Comparison of ENCODE assay signal across 8 cellular contexts in genomic region chr17:62471380-62471880, GRCh38. TPM values are rescaled to one million over a fixed set of nuclear protein-coding genes. Genes with fewer than 3 reads are reported as not detected.
DNase-seq lines count a peak whose midpoint lies in the region; ATAC-seq, FAIRE-seq and TF ChIP-seq lines count a peak whose summit lies in the region.
"Not testable (repeated sequence)": the region's sequence is repeated elsewhere in the genome, so short reads cannot be mapped to it uniquely, and the experiment has no call there.

No MANE protein-coding gene starts in this region.

- CTCF ChIA-PET in A549 (lab: Yijun Ruan, JAX); Panc1 (lab: Charles Lee); WTC11 (lab: Charles Lee): not testable (repeated sequence)

- POLR2A ChIA-PET in A549 (lab: Yijun Ruan, JAX); Panc1 (lab: Charles Lee); WTC11 (lab: Charles Lee): not testable (repeated sequence)

- H3K4me2 ChIP-seq in A549, result not testable (repeated sequence)

- not testable (repeated sequence) for H3K27me3 ChIP-seq in Panc1 (ENCODE audit: control insufficient read depth, insufficient read depth, low read length); mucosa of rectum (ENCODE audit: control insufficient read depth in 2 of 2, insufficient read depth in 2 of 2, low read length in 2 of 2); small intestine (ENCODE audit: control insufficient read depth in 2 of 2, insufficient read depth in 2 of 2, low read length in 2 of 2)

- H3K9me3 ChIP-seq in A549; Panc1 (ENCODE audit: control insufficient read depth, insufficient read depth, low read depth, low read length); mucosa of rectum (ENCODE audit: control insufficient read depth in 2 of 2, low read length in 2 of 2); small intestine (ENCODE audit: control insufficient read depth, low read depth): not testable (repeated sequence)

- not testable (repeated sequence) for H3K27ac ChIP-seq in A549
- H3K27ac ChIP-seq in Panc1 (ENCODE audit: low read length) (0 out of 2 replicates have a peak overlapping the region, but pooled peaks have one; percentile 29), mucosa of rectum (ENCODE audit: low read depth in 2 of 2, low read length in 2 of 2) (peak overlapping the region; percentile 76 to 82), small intestine (ENCODE audit: low read depth in 1 of 2, low read length in 1 of 2) (peak overlapping the region; percentile 60 to 84)

- not testable (repeated sequence) for H3K9ac ChIP-seq in mucosa of rectum (ENCODE audit: low read depth in 1 of 2, low read length in 2 of 2)

- not testable (repeated sequence) for H3K36me3 ChIP-seq in Panc1 (ENCODE audit: control insufficient read depth, insufficient read depth, low read length); mucosa of rectum (ENCODE audit: control insufficient read depth in 2 of 2, insufficient read depth in 2 of 2, low read length in 2 of 2); small intestine (ENCODE audit: control insufficient read depth in 2 of 2, insufficient read depth in 2 of 2, low read length in 2 of 2)

- TF ChIP-seq RAD21 in A549 (conservative IDR thresholded peaks at IDR 0.05 in 1 of 2, IDR thresholded peaks at IDR 0.05 in 1 of 2), result not testable (repeated sequence)

- not testable (repeated sequence) for BruUV-seq in Panc1 (replicated peaks; lab: Mats Ljungman, UMichigan)

- peak overlapping the region; percentile 74; the same call in 1 of the 2 replicates for H3K27ac Mint-ChIP-seq in WTC11

- H3K27me3 Mint-ChIP-seq in WTC11 (ENCODE audit: low read depth), result not testable (repeated sequence)

- H3K4me3 ChIP-seq in A549; Panc1 (ENCODE audit: low read depth in 2 of 2, low read length in 2 of 2); epithelial cell of proximal tubule (ENCODE audit: low read depth, low read length); mucosa of rectum (ENCODE audit: low read length in 2 of 2); small intestine (ENCODE audit: low read depth in 1 of 2, low read length in 2 of 2): not testable (repeated sequence)

- not testable (repeated sequence) for FAIRE-seq in A549 (lab: Jason Lieb, UNC); small intestine (lab: Jason Lieb, UNC)

- not testable (repeated sequence) for DNase-seq in A549 (ENCODE audit: low read depth in 1 of 2, low spot score in 1 of 2); Panc1 (ENCODE audit: low read depth, low spot score); WTC11 (ENCODE audit: low spot score)
- peak; percentile 14 for DNase-seq in DMS53 (lab: John Stamatoyannopoulos, UW)
- DNase-seq in MV-4-11 (lab: John Stamatoyannopoulos, UW), result peak; percentile 5
- DNase-seq in epithelial cell of proximal tubule (ENCODE audit: low read depth), result peak; percentile 16
- DNase-seq in small intestine, result peak; percentile 77

- TF ChIP-seq EP300 in A549 (IDR thresholded peaks at IDR 0.05), result not testable (repeated sequence)

- not testable (repeated sequence) for TF ChIP-seq POLR2A in A549 (IDR thresholded peaks at IDR 0.05; ENCODE audit: low read length)

- H3K4me1 ChIP-seq in A549 (peaks cover 26% of the 10 kb centered on the region), Panc1 (ENCODE audit: control insufficient read depth, insufficient read depth, low read length) (peaks cover 23% of the 10 kb centered on the region)
- not testable (repeated sequence) for H3K4me1 ChIP-seq in mucosa of rectum (ENCODE audit: control insufficient read depth in 2 of 2, insufficient read depth in 2 of 2, low read length in 2 of 2); small intestine (ENCODE audit: control insufficient read depth in 2 of 2, insufficient read depth in 1 of 2, low read depth in 1 of 2, low read length in 1 of 2)

- peaks cover 19% of the 10 kb centered on the region for H3K4me1 Mint-ChIP-seq in WTC11

- ATAC-seq in A549, result peak; percentile 26 to 36; a peak in 5 of 6 replicates
- ATAC-seq in Panc1, result peak; percentile 55
- ATAC-seq in WTC11, result not testable (repeated sequence)

- TF ChIP-seq CTCF in A549 (IDR thresholded peaks at IDR 0.05); Panc1 (IDR thresholded peaks at IDR 0.05); WTC11 (IDR thresholded peaks at IDR 0.05); epithelial cell of proximal tubule (conservative IDR thresholded peaks at IDR 0.05; ENCODE audit: low read depth, low read length): not testable (repeated sequence)

- not testable (repeated sequence) for H3K36me3 Mint-ChIP-seq in WTC11

- 94% methylated on average over 9 of the region's 9 CpGs for WGBS in A549 (ENCODE audit: missing lambda C conversion rate)
- 18 to 53% (median 46%) methylated on average over 7 to 9 of the region's 9 CpGs for WGBS in small intestine, 3 donors

- not testable (repeated sequence) for H3K9me3 Mint-ChIP-seq in WTC11

- intact Hi-C loops in Panc1 (cut with micrococcal nuclease; ENCODE audit: unreplicated experiment), result not testable (repeated sequence)

- H3K4me3 Mint-ChIP-seq in WTC11, result not testable (repeated sequence)

- in situ Hi-C loops in Panc1 (cut with HindIII; ENCODE audit: low pct_unique_long_range_greater_than_20kb, low sequenced_read_pairs), result not testable (repeated sequence)

RNA-seq across cellular contexts. Expression of gene TLK2, which starts 7.2 kb away (rescaled TPM):
- polyA plus RNA-seq in A549 (2011; rRNA removed), result 68.7 and 68.8 TPM in 2 replicates
- 28.3 and 31.7 TPM in 2 replicates for polyA plus RNA-seq in A549 (2012; cell fraction: cytosol; rRNA removed)
- 19.0 and 25.8 TPM in 2 replicates for polyA plus RNA-seq in A549 (2012; cell fraction: nucleus; rRNA removed)
- 26.7 to 33.0 TPM (median 30.4 TPM) in 3 replicates for polyA plus RNA-seq in A549 (2017; fragmentation: RNase III; extraction: RNeasy Plus Mini Kit Qiagen cat#74134 plus additional on column Dnase treatment)
- 121 and 153 TPM in 2 replicates for polyA minus RNA-seq in A549 (2011; rRNA and poly(A)+ RNA removed)
- 54.6 TPM for total RNA-seq in Panc1 (2021; ENCODE audit: unreplicated experiment)
- polyA plus RNA-seq in Panc1 (2012; ENCODE audit: insufficient read length), result 44.0 TPM
- total RNA-seq in WTC11 (2021), result 38.0 to 42.9 TPM (median 39.4 TPM) in 3 replicates
- 27.4 and 27.6 TPM in 2 replicates for total RNA-seq in epithelial cell of proximal tubule
- 10 to 100 TPM; 13.0 to 18.6 (median 13.9) TPM for polyA plus RNA-seq in small intestine

RNA-seq across cellular contexts. Expression of gene METTL2A, which starts 47.7 kb away (rescaled TPM):
- polyA plus RNA-seq in A549 (2011; rRNA removed) (33.3 and 38.2 TPM in 2 replicates), A549 (2017; fragmentation: RNase III; extraction: RNeasy Plus Mini Kit Qiagen cat#74134 plus additional on column Dnase treatment) (22.8 to 25.0 TPM (median 23.5 TPM) in 3 replicates), small intestine (10 to 100 TPM in 1 of 3 donors, 1 to 10 TPM in 2; 6.5 to 16.9 (median 6.7) TPM)
- 15.3 and 16.6 TPM in 2 replicates for polyA plus RNA-seq in A549 (2012; cell fraction: cytosol; rRNA removed)
- polyA plus RNA-seq in A549 (2012; cell fraction: nucleus; rRNA removed), result 7.3 and 9.5 TPM in 2 replicates
- 16.6 and 19.1 TPM in 2 replicates for polyA minus RNA-seq in A549 (2011; rRNA and poly(A)+ RNA removed)
- total RNA-seq in Panc1 (2021; ENCODE audit: unreplicated experiment) (34.2 TPM), WTC11 (2021) (29.5 to 33.6 TPM (median 29.6 TPM) in 3 replicates), epithelial cell of proximal tubule (15.6 and 31.9 TPM in 2 replicates)
- 17.3 TPM for polyA plus RNA-seq in Panc1 (2012; ENCODE audit: insufficient read length)
